Comparison of ENCODE assay signal across 20 cellular contexts in genomic region chr4:73892966-73893365, GRCh38. TPM values are rescaled to one million over a fixed set of nuclear protein-coding genes. Genes with fewer than 3 reads are reported as not detected.
DNase-seq lines count a peak whose midpoint lies in the region; ATAC-seq and TF ChIP-seq lines count a peak whose summit lies in the region.
"Had no signal": no experiment of that assay in that cellular context is flagged by ENCODE, and none has a peak within 500 bp of the region (broad histone marks: within the 10 kb centered on the region; RNA-seq: fewer than 3 reads in every experiment).

No MANE protein-coding gene starts in this region.

- H2AFZ ChIP-seq in ACC112 (ENCODE audit: low read length, unreplicated experiment) (no peak overlapping the region), hepatocyte (no peak overlapping the region)

- DNase-seq in hepatocyte (ENCODE audit: low spot score) (no peak), omental fat pad (ENCODE audit: low spot score) (no peak), dermis blood vessel endothelial cell (no peak), NCI-H2227 (lab: John Stamatoyannopoulos, UW; ENCODE audit: unreplicated experiment) (no peak)
- no peak for DNase-seq in activated naive CD4-positive, alpha-beta T cell treated with Interleukin-2 at 50 U/mL for 16 hours
- DNase-seq: 8988T; CD4-positive, alpha-beta T cell; KBM-7; MG63; NCI-H2029; NCI-H446 treated with DMSO at 0.1 percent for 48 hours; NCI-H526 treated with DMSO at 0.1 percent for 48 hours; SHP77 treated with DMSO at 0.1 percent for 48 hours had no signal

- no peak overlapping the region for H3K4me2 ChIP-seq in hepatocyte
- H3K4me2 ChIP-seq: BLaER1 had no signal

- H3K27me3 ChIP-seq in ACC112 (ENCODE audit: insufficient read depth, low read length) (no peaks in the 10 kb centered on the region), hepatocyte (no peaks in the 10 kb centered on the region)
- H3K27me3 ChIP-seq: BLaER1, MG63 had no signal

- no peaks in the 10 kb centered on the region for H4K20me1 ChIP-seq in hepatocyte (ENCODE audit: insufficient read depth, poor library complexity, severe bottlenecking)
- H4K20me1 ChIP-seq: BLaER1 had no signal

- peaks cover 53% of the 10 kb centered on the region for H3K4me1 ChIP-seq in ACC112 (ENCODE audit: control insufficient read depth, insufficient read depth, low read length, unreplicated experiment)
- peaks cover 16% of the 10 kb centered on the region for H3K4me1 ChIP-seq in hepatocyte (ENCODE audit: insufficient read depth)
- H3K4me1 ChIP-seq: BLaER1 had no signal

- no peak for TF ChIP-seq CTCF in hepatocyte (IDR thresholded peaks at IDR 0.05; ENCODE audit: poor library complexity)
- no peak for TF ChIP-seq CTCF in omental fat pad (IDR thresholded peaks at IDR 0.05)

- H3K9me3 ChIP-seq in hepatocyte (ENCODE audit: low read depth): no peaks in the 10 kb centered on the region
- H3K9me3 ChIP-seq: BLaER1, MG63 had no signal

- 99% methylated on average over 3 of the region's 3 CpGs for WGBS in hepatocyte (ENCODE audit: low lambda C conversion rate, missing lambda C conversion rate)

- H3K4me3 ChIP-seq in ACC112 (ENCODE audit: low read depth, low read length) (no peak overlapping the region), hepatocyte (no peak overlapping the region)
- H3K4me3 ChIP-seq: BLaER1, MG63 had no signal

- peak; percentile 45 for ATAC-seq in HG03565 (IDR thresholded peaks at IDR 0.05; ENCODE audit: unreplicated experiment)
- ATAC-seq in omental fat pad (ENCODE audit: low FRiP score): peak; percentile 13
- ATAC-seq in GM21825 (IDR thresholded peaks at IDR 0.05; ENCODE audit: unreplicated experiment): no peak
- ATAC-seq: HCT116 had no signal

- no peaks in the 10 kb centered on the region for H3K36me3 ChIP-seq in ACC112 (ENCODE audit: insufficient read depth, low read length)
- no peaks in the 10 kb centered on the region for H3K36me3 ChIP-seq in hepatocyte (replicated peaks; ENCODE audit: insufficient read depth, low read depth)
- H3K36me3 ChIP-seq: BLaER1, MG63 had no signal

- H3K79me2 ChIP-seq in ACC112 (ENCODE audit: control insufficient read depth, insufficient read depth, low read length, unreplicated experiment) (no peaks in the 10 kb centered on the region), hepatocyte (no peaks in the 10 kb centered on the region)

- H3K9me2 ChIP-seq in hepatocyte (replicated peaks; ENCODE audit: insufficient read depth): no peaks in the 10 kb centered on the region

- H3K27ac ChIP-seq in ACC112 (ENCODE audit: low read depth, low read length): peak overlapping the region; percentile 72; the same call in 1 of the 2 replicates
- H3K27ac ChIP-seq in hepatocyte: peak overlapping the region; percentile 1
- H3K27ac ChIP-seq: BLaER1 had no signal

RNA-seq across cellular contexts. Expression of gene CXCL1, which starts 23.8 kb away (rescaled TPM):
- total RNA-seq in hepatocyte (8.3 and 9.6 TPM in 2 replicates), omental fat pad (100 to 1,000 TPM in 1 of 4 donors, 10 to 100 TPM in 1, 1 to 10 TPM in 2; 2.7 to 114 (median 12.9) TPM), dermis blood vessel endothelial cell (11.4 and 16.5 TPM in 2 replicates)
- 28.8 and 33.5 TPM in 2 replicates for polyA plus RNA-seq in hepatocyte
- total RNA-seq: CD4-positive, alpha-beta T cell; H4 had no signal

RNA-seq across cellular contexts. Expression of gene PF4V1, which starts 39.9 kb away (rescaled TPM):
- total RNA-seq in hepatocyte (not detected in 2 replicates), omental fat pad (not detected), dermis blood vessel endothelial cell (0.34 TPM in 1 of 2 replicates, not detected in the other)
- polyA plus RNA-seq in hepatocyte: not detected in 2 replicates
- total RNA-seq: CD4-positive, alpha-beta T cell; H4; LHCN-M2 had no signal

RNA-seq across cellular contexts. Expression of gene CXCL6, which starts 56.5 kb away (rescaled TPM):
- 6.0 and 7.5 TPM in 2 replicates for total RNA-seq in hepatocyte
- polyA plus RNA-seq in hepatocyte: 3.7 and 4.4 TPM in 2 replicates
- total RNA-seq in omental fat pad: 10 to 100 TPM in 1 of 4 donors, 1 to 10 TPM in 2, not detected in 1; 1.8 to 15.8 (median 3.1) TPM
- 0.37 and 0.68 TPM in 2 replicates for total RNA-seq in dermis blood vessel endothelial cell
- total RNA-seq: CD4-positive, alpha-beta T cell; H4 had no signal
